Comparison of ENCODE assay signal across 1 cellular context in genomic region chr20:34179636-34180360, GRCh38.
TF ChIP-seq lines count a peak whose summit lies in the region.

No MANE protein-coding gene starts in this region.

TF ChIP-seq in K562, 482 proteins besides CTCF, POLR2A, EP300 and RAD21 (continued from another document and continues in another):
- TF ChIP-seq EZH2 (IDR thresholded peaks at IDR 0.05; ENCODE audit: borderline replicate concordance, low read depth, low read length) = no peak
- peak; percentile 75; the same call in 1 of the 2 replicates for TF ChIP-seq ESRRA (IDR thresholded peaks at IDR 0.05; ENCODE audit: borderline replicate concordance, low read depth)
- no peak for TF ChIP-seq ZNF124 (CRISPR knock-in tag; IDR thresholded peaks at IDR 0.05)
- TF ChIP-seq RERE (CRISPR knock-in tag; IDR thresholded peaks at IDR 0.05; ENCODE audit: borderline replicate concordance) = no peak
- no peak for TF ChIP-seq DDX20 (tag; IDR thresholded peaks at IDR 0.05; ENCODE audit: low read depth)
- no peak for TF ChIP-seq ZNF57 (CRISPR knock-in tag; IDR thresholded peaks at IDR 0.05)
- TF ChIP-seq ZNF3 (CRISPR knock-in tag; IDR thresholded peaks at IDR 0.05) = no peak
- no peak for TF ChIP-seq ZNF584 (CRISPR knock-in tag; IDR thresholded peaks at IDR 0.05; ENCODE audit: low read depth)
- no peak for TF ChIP-seq RFX1 (IDR thresholded peaks at IDR 0.05)
- TF ChIP-seq ZNF511 (CRISPR knock-in tag; IDR thresholded peaks at IDR 0.05) = no peak
- peak; percentile 88 for TF ChIP-seq ZBTB34 (CRISPR knock-in tag; IDR thresholded peaks at IDR 0.05)
- TF ChIP-seq EGR1 (conservative IDR thresholded peaks at IDR 0.05) = no peak
- no peak for TF ChIP-seq JUND (IDR thresholded peaks at IDR 0.05; ENCODE audit: borderline replicate concordance, low read depth, low read length)
- no peak for TF ChIP-seq JUND (tag; IDR thresholded peaks at IDR 0.05; ENCODE audit: borderline replicate concordance, low read depth, low read length)
- no peak for TF ChIP-seq ELF2 (CRISPR knock-in tag; IDR thresholded peaks at IDR 0.05)
- TF ChIP-seq PHF20 (IDR thresholded peaks at IDR 0.05; ENCODE audit: partially characterized antibody) = no peak
- TF ChIP-seq ZBTB2 (IDR thresholded peaks at IDR 0.05) = no peak
- no peak for TF ChIP-seq NR2C2 (CRISPR knock-in tag; IDR thresholded peaks at IDR 0.05)
- no peak for TF ChIP-seq NR2C2 (tag; IDR thresholded peaks at IDR 0.05)
- TF ChIP-seq ZNF695 (CRISPR knock-in tag; IDR thresholded peaks at IDR 0.05) = no peak
- no peak for TF ChIP-seq BCLAF1 (IDR thresholded peaks at IDR 0.05; ENCODE audit: borderline replicate concordance in 1 of 2, control insufficient read depth in 1 of 2, low read depth in 2 of 2, low read length in 1 of 2)
- no peak for TF ChIP-seq SMAD3 (CRISPR knock-in tag; conservative IDR thresholded peaks at IDR 0.05)
- no peak for TF ChIP-seq TAF9B (IDR thresholded peaks at IDR 0.05; ENCODE audit: partially characterized antibody)
- TF ChIP-seq DNMT1 (IDR thresholded peaks at IDR 0.05) = no peak
- TF ChIP-seq PURB (CRISPR knock-in tag; IDR thresholded peaks at IDR 0.05; ENCODE audit: low read depth) = no peak
- TF ChIP-seq ZNF395 (CRISPR knock-in tag; IDR thresholded peaks at IDR 0.05) = no peak
- TF ChIP-seq TFE3 (CRISPR knock-in tag; IDR thresholded peaks at IDR 0.05) = no peak
- TF ChIP-seq ARID4B (CRISPR knock-in tag; IDR thresholded peaks at IDR 0.05) = no peak
- no peak for TF ChIP-seq ATF3 (IDR thresholded peaks at IDR 0.05)
- no peak for TF ChIP-seq ATF3 (CRISPR knock-in tag; conservative IDR thresholded peaks at IDR 0.05)
- no peak for TF ChIP-seq ZNF311 (CRISPR knock-in tag; IDR thresholded peaks at IDR 0.05)
- TF ChIP-seq ID3 (CRISPR knock-in tag; IDR thresholded peaks at IDR 0.05) = no peak
- no peak for TF ChIP-seq ID3 (tag; IDR thresholded peaks at IDR 0.05)
- peak in 1 of 2 experiments; percentile 54; a peak in 1 of 4 replicates for TF ChIP-seq RCOR1 (IDR thresholded peaks at IDR 0.05; ENCODE audit: borderline replicate concordance in 1 of 2, low read depth in 2 of 2, low read length in 2 of 2)
- TF ChIP-seq BRD4 (IDR thresholded peaks at IDR 0.05) = no peak
- TF ChIP-seq ETV6 (IDR thresholded peaks at IDR 0.05; ENCODE audit: borderline replicate concordance in 1 of 2, low read depth in 2 of 2, low read length in 1 of 2) = no peak
- no peak for TF ChIP-seq ETV6 (CRISPR knock-in tag; IDR thresholded peaks at IDR 0.05; ENCODE audit: borderline replicate concordance)
- TF ChIP-seq ESRRB (CRISPR knock-in tag; IDR thresholded peaks at IDR 0.05; ENCODE audit: borderline replicate concordance) = no peak
- TF ChIP-seq SMC3 (conservative IDR thresholded peaks at IDR 0.05; ENCODE audit: insufficient read depth, low read depth, low read length) = no peak
- no peak for TF ChIP-seq ZBTB1 (CRISPR knock-in tag; IDR thresholded peaks at IDR 0.05; ENCODE audit: borderline replicate concordance, low read depth)
- no peak for TF ChIP-seq ZNF699 (CRISPR knock-in tag; IDR thresholded peaks at IDR 0.05; ENCODE audit: insufficient replicate concordance)
- no peak for TF ChIP-seq SRF (CRISPR knock-in tag; IDR thresholded peaks at IDR 0.05)
- no peak for TF ChIP-seq SRSF9 (IDR thresholded peaks at IDR 0.05; ENCODE audit: borderline replicate concordance, low read depth, low read length)
- TF ChIP-seq CREB1 (IDR thresholded peaks at IDR 0.05) = no peak
- no peak for TF ChIP-seq CREB1 (CRISPR knock-in tag; IDR thresholded peaks at IDR 0.05)
